24 cellular contexts compared by ENCODE assay signal in the genomic region with DNA sequence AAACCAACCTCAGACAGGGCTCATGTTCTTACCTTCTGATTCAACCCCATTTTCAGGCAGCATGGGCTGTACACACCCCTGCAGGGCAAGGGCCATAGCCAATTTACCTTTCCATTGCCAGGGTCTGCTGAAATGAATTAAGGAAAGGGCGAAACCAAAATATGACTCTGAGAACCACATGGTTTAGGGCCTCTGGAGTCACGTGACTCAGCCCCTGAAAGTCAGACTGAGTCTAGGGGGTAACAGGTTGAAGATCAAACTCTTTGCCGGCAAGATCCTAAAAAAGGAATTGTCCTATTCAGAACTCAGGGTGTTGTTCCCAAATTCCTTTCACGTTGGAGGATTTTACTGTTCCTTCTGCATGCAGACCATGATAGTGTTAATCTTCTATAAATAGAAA.
DNase-seq lines count a peak whose midpoint lies in the region; ATAC-seq, FAIRE-seq and TF ChIP-seq lines count a peak whose summit lies in the region.
"Had no signal": no experiment of that assay in that cellular context is flagged by ENCODE, and none has a peak within 500 bp of the region (broad histone marks: within the 10 kb centered on the region; RNA-seq: fewer than 3 reads in every experiment).

No MANE protein-coding gene starts in this region.

- no peaks in the 10 kb centered on the region for H3K9me3 ChIP-seq in A549
- H3K9me3 ChIP-seq in WERI-Rb-1 (ENCODE audit: severe bottlenecking): no peaks in the 10 kb centered on the region
- H3K9me3 ChIP-seq in K562 (replicated peaks; ENCODE audit: control insufficient read depth, insufficient read depth, low read depth, low read length): no peaks in the 10 kb centered on the region
- H3K9me3 ChIP-seq: BLaER1 treated with 17β-estradiol and CSF1 and Interleukin-3, amounts not matched to agents 10 nM and 100 nM; Caco-2 had no signal

- no peaks in the 10 kb centered on the region for H3F3A ChIP-seq in GM23338 (replicated peaks; ENCODE audit: low read depth)

- CTCF ChIA-PET in A549 (lab: Yijun Ruan, JAX) (no interaction called here), K562 (lab: Yijun Ruan, JAX; ENCODE audit: low intra/inter-chr PET ratio) (no interaction called here)

- no peak overlapping the region for H3K4me2 ChIP-seq in A549
- H3K4me2 ChIP-seq in GM23338: no peak overlapping the region
- no peak overlapping the region for H3K4me2 ChIP-seq in K562 (ENCODE audit: insufficient read depth, low read length)

- no peak overlapping the region for H3K4me3 Mint-ChIP-seq in GM23338
- H3K4me3 Mint-ChIP-seq: B cell; CD4-positive, alpha-beta T cell; CD8-positive, alpha-beta T cell had no signal

- H3K9me3 Mint-ChIP-seq in GM23338: no peaks in the 10 kb centered on the region
- H3K9me3 Mint-ChIP-seq: CD4-positive, alpha-beta T cell had no signal

- TF ChIP-seq POLR2A in A549 (IDR thresholded peaks at IDR 0.05; ENCODE audit: low read length): no peak
- TF ChIP-seq POLR2A in K562 (conservative IDR thresholded peaks at IDR 0.05): no peak

- TF ChIP-seq CTCF in A549 (IDR thresholded peaks at IDR 0.05) (no peak), GM23338 (conservative IDR thresholded peaks at IDR 0.05; ENCODE audit: low read depth in 2 of 2) (no peak), WERI-Rb-1 (IDR thresholded peaks at IDR 0.05; ENCODE audit: low read depth, low read length) (no peak), K562 (IDR thresholded peaks at IDR 0.05 in 2 of 3, conservative IDR thresholded peaks at IDR 0.05 in 1 of 3; ENCODE audit: insufficient read depth in 2 of 3, low read depth in 1 of 3, low read length in 3 of 3) (no peak)

- H3K27ac Mint-ChIP-seq in GM23338: peak overlapping the region; percentile 37; the same call in 1 of the 2 replicates
- H3K27ac Mint-ChIP-seq: B cell; CD4-positive, alpha-beta T cell; CD8-positive, alpha-beta T cell had no signal

- H3K36me3 Mint-ChIP-seq in GM23338 (ENCODE audit: low read depth): no peaks in the 10 kb centered on the region; the same call in 2 of the 3 replicates
- H3K36me3 Mint-ChIP-seq: CD8-positive, alpha-beta T cell had no signal

- no TSS peak for BruUV-seq in K562 (replicated peaks; lab: Mats Ljungman, UMichigan)

- H3K9me2 ChIP-seq in GM23338 (ENCODE audit: insufficient read depth): peaks cover 15% of the 10 kb centered on the region

- no peaks in the 10 kb centered on the region for H3K79me2 ChIP-seq in GM23338 (replicated peaks; ENCODE audit: insufficient read depth)
- no peaks in the 10 kb centered on the region for H3K79me2 ChIP-seq in K562 (ENCODE audit: control insufficient read depth, insufficient read depth, low read length)

- ATAC-seq in A549 (no peak), GM23338 (no peak), K562 (no peak), HG02798 (IDR thresholded peaks at IDR 0.05; ENCODE audit: poor library complexity, unreplicated experiment) (no peak), HG03108 (IDR thresholded peaks at IDR 0.05; ENCODE audit: unreplicated experiment) (no peak)
- ATAC-seq: CD8-positive, alpha-beta T cell had no signal

- POLR2A ChIA-PET in A549 (lab: Yijun Ruan, JAX): no interaction called here
- POLR2A ChIA-PET in K562 (lab: Yijun Ruan, JAX): no interaction called here

- H3K9me1 ChIP-seq in K562 (ENCODE audit: control insufficient read depth, insufficient read depth, low read length): no peaks in the 10 kb centered on the region

- H2AFZ ChIP-seq in GM23338: no peak overlapping the region
- no peak overlapping the region for H2AFZ ChIP-seq in K562 (ENCODE audit: low read depth, low read length)

- WGBS in A549 (ENCODE audit: missing lambda C conversion rate): 34% methylated on average over 4 of the region's 4 CpGs
- WGBS in K562 (ENCODE audit: insufficient coverage, low coverage, missing lambda C conversion rate): 14% methylated on average over 4 of the region's 4 CpGs

- TF ChIP-seq RAD21 in A549 (conservative IDR thresholded peaks at IDR 0.05 in 1 of 2, IDR thresholded peaks at IDR 0.05 in 1 of 2): no peak
- no peak for TF ChIP-seq RAD21 in K562 (CRISPR knock-in tag; conservative IDR thresholded peaks at IDR 0.05 in 1 of 2, IDR thresholded peaks at IDR 0.05 in 1 of 2)

- no peak overlapping the region for H3K9ac ChIP-seq in K562 (ENCODE audit: insufficient read depth in 1 of 2, low read depth in 2 of 2, low read length in 2 of 2)
- H3K9ac ChIP-seq: BLaER1 treated with 17β-estradiol and CSF1 and Interleukin-3, amounts not matched to agents 10 nM and 100 nM had no signal

- H3K4me3 ChIP-seq in A549 (no peak overlapping the region), GM23338 (no peak overlapping the region), WERI-Rb-1 (ENCODE audit: low read depth, low read length) (no peak overlapping the region), K562 (no peak overlapping the region)
- H3K4me3 ChIP-seq: BLaER1 treated with 17β-estradiol and CSF1 and Interleukin-3, amounts not matched to agents 10 nM and 100 nM had no signal

- H4K20me1 ChIP-seq in GM23338 (replicated peaks; ENCODE audit: insufficient read depth) (no peaks in the 10 kb centered on the region), K562 (replicated peaks; ENCODE audit: control insufficient read depth, insufficient read depth, low read length) (no peaks in the 10 kb centered on the region)
- H4K20me1 ChIP-seq: BLaER1 treated with 17β-estradiol and CSF1 and Interleukin-3, amounts not matched to agents 10 nM and 100 nM had no signal

- no peak for DNase-seq in A549 (ENCODE audit: low read depth in 1 of 2, low spot score in 1 of 2)
- no peak for DNase-seq in GM23338 (ENCODE audit: low spot score)
- DNase-seq in WERI-Rb-1: no peak
- DNase-seq in K562 (ENCODE audit: extremely low read depth in 1 of 4, low spot score in 3 of 4): no peak
- DNase-seq in NCI-H2081 (lab: John Stamatoyannopoulos, UW): no peak
- DNase-seq in AG20443 (ENCODE audit: low spot score): no peak
- DNase-seq: 8988T; ACHN; AML-193; Caco-2; Calu3; CD4-positive, alpha-beta T cell; CD8-positive, alpha-beta T cell; DMS79 treated with DMSO at 0.1 percent for 48 hours; GF-D8 had no signal

- no peak for TF ChIP-seq EP300 in A549 (IDR thresholded peaks at IDR 0.05)
- TF ChIP-seq EP300 in K562 (IDR thresholded peaks at IDR 0.05; ENCODE audit: low read length): no peak

- H3K4me1 Mint-ChIP-seq in GM23338: peaks cover 33% of the 10 kb centered on the region
- H3K4me1 Mint-ChIP-seq: B cell had no signal

- in situ Hi-C loops in K562 (cut with MboI): no loop called here

- peaks cover 2% of the 10 kb centered on the region for H3K27me3 Mint-ChIP-seq in GM23338 (ENCODE audit: insufficient read depth, low read depth, poor library complexity)
- H3K27me3 Mint-ChIP-seq: B cell had no signal

- H3K27ac ChIP-seq in A549 (no peak overlapping the region), GM23338 (ENCODE audit: low read depth) (no peak overlapping the region), WERI-Rb-1 (peak overlapping the region; percentile 44), K562 (ENCODE audit: extremely low read depth, low read depth, low read length) (no peak overlapping the region)
- H3K27ac ChIP-seq: BLaER1 treated with 17β-estradiol and CSF1 and Interleukin-3, amounts not matched to agents 10 nM and 100 nM; C4-2B had no signal

- no peaks in the 10 kb centered on the region for H3K4me1 ChIP-seq in A549
- peaks cover 5% of the 10 kb centered on the region; the same call in 1 of the 2 replicates for H3K4me1 ChIP-seq in GM23338 (ENCODE audit: insufficient read depth)
- no peaks in the 10 kb centered on the region for H3K4me1 ChIP-seq in K562 (replicated peaks in 1 of 2; ENCODE audit: control insufficient read depth in 2 of 2, insufficient read depth in 2 of 2, low read length in 2 of 2)
- H3K4me1 ChIP-seq: Caco-2 had no signal

- H3K36me3 ChIP-seq in GM23338 (ENCODE audit: insufficient read depth) (no peaks in the 10 kb centered on the region), WERI-Rb-1 (no peaks in the 10 kb centered on the region), K562 (ENCODE audit: control insufficient read depth, insufficient read depth, low read length) (no peaks in the 10 kb centered on the region)
- H3K36me3 ChIP-seq: BLaER1 treated with 17β-estradiol and CSF1 and Interleukin-3, amounts not matched to agents 10 nM and 100 nM had no signal

- H3K27me3 ChIP-seq in GM23338 (ENCODE audit: insufficient read depth) (no peaks in the 10 kb centered on the region), WERI-Rb-1 (ENCODE audit: insufficient read depth, low read depth, severe bottlenecking) (no peaks in the 10 kb centered on the region), K562 (ENCODE audit: control insufficient read depth in 2 of 2, insufficient read depth in 2 of 2, low read length in 2 of 2) (peaks cover 0 to 14% of the 10 kb centered on the region in 2 experiments; a peak in 2 of 5 replicates)
- H3K27me3 ChIP-seq: BLaER1 treated with 17β-estradiol and CSF1 and Interleukin-3, amounts not matched to agents 10 nM and 100 nM had no signal

- FAIRE-seq in A549 (lab: Jason Lieb, UNC) (no peak), K562 (lab: Jason Lieb, UNC) (no peak)
- FAIRE-seq: D721Med, G401.6, GM12892, GM18507 had no signal

- intact Hi-C loops in K562 (cut with micrococcal nuclease): no loop called here

TF ChIP-seq in A549, 52 proteins besides CTCF, POLR2A, EP300 and RAD21 (continues in another document):
- TF ChIP-seq JUNB (IDR thresholded peaks at IDR 0.05) (no peak), CBX8 (IDR thresholded peaks at IDR 0.05) (no peak), ZNF302 (CRISPR knock-in tag; IDR thresholded peaks at IDR 0.05) (no peak), FOSL2 (IDR thresholded peaks at IDR 0.05) (no peak), FOSL2 (CRISPR knock-in tag; IDR thresholded peaks at IDR 0.05) (no peak)

TF ChIP-seq in K562, 482 proteins besides CTCF, POLR2A, EP300 and RAD21 (continues in another document):
- TF ChIP-seq RAD51 (IDR thresholded peaks at IDR 0.05; ENCODE audit: borderline replicate concordance, low read depth) (peak; percentile 56; the same call in 1 of the 2 replicates), NFATC3 (IDR thresholded peaks at IDR 0.05) (no peak), CBFA2T2 (conservative IDR thresholded peaks at IDR 0.05) (peak; percentile 13; the same call in 1 of the 2 replicates), COPS2 (conservative IDR thresholded peaks at IDR 0.05) (no peak)
- TF ChIP-seq, protein P1, sequence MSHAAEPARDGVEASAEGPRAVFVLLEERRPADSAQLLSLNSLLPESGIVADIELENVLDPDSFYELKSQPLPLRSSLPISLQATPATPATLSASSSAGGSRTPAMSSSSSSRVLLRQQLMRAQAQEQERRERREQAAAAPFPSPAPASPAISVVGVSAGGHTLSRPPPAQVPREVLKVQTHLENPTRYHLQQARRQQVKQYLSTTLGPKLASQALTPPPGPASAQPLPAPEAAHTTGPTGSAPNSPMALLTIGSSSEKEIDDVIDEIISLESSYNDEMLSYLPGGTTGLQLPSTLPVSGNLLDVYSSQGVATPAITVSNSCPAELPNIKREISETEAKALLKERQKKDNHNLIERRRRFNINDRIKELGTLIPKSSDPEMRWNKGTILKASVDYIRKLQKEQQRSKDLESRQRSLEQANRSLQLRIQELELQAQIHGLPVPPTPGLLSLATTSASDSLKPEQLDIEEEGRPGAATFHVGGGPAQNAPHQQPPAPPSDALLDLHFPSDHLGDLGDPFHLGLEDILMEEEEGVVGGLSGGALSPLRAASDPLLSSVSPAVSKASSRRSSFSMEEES (CRISPR knock-in tag; IDR thresholded peaks at IDR 0.05): peak; percentile 77

Comparison
In these comparisons a context has a peak if more than half of its experiments do, and no peak if none do; other contexts are left out.
1. Of the 35 proteins assayed by ChIP-seq in both K562 and A549: peak only in K562: none; only in A549: none; in both: USF2; in neither: 34.